27 cellular contexts compared by ENCODE assay signal in genomic region chr3:65401359-65401810, GRCh38.
DNase-seq lines count a peak whose midpoint lies in the region; ATAC-seq, FAIRE-seq and TF ChIP-seq lines count a peak whose summit lies in the region.
"Had no signal": no experiment of that assay in that cellular context is flagged by ENCODE, and none has a peak within 500 bp of the region (broad histone marks: within the 10 kb centered on the region; RNA-seq: fewer than 3 reads in every experiment).

No MANE protein-coding gene starts in this region.

- DNase-seq in H1 (ENCODE audit: low read depth in 1 of 2, low spot score in 2 of 2) (peak in 1 of 2 experiments; percentile 51), medulla oblongata (ENCODE audit: extremely low spot score) (peak; percentile 38), sciatic nerve (ENCODE audit: low spot score) (no peak), pons (ENCODE audit: low spot score) (no peak), DMS79 (lab: John Stamatoyannopoulos, UW) (no peak)
- no peak for DNase-seq in effector memory CD8-positive, alpha-beta T cell
- no peak for DNase-seq in stimulated activated CD4-positive, alpha-beta T cell treated with anti-CD3 and anti-CD28 coated beads, Interleukin-2, amount 100 ng/mL, for 48 hours
- DNase-seq: activated CD8-positive, alpha-beta T cell treated with anti-CD3 and anti-CD28 coated beads, Interleukin-2, amount 10 ng/mL, durations not matched to agents 7 days and 5 days; activated T-cell treated with anti-CD3 and anti-CD28 coated beads, Interleukin-2, amount 50 U/mL, for 72 hours; cortex of kidney; immature natural killer cell; KG1; left ventricle myocardium superior; NCI-H1694 treated with DMSO at 0.1 percent for 48 hours; NCI-H226; SJCRH30; small intestine; stimulated activated CD4-positive, alpha-beta T cell treated with anti-CD3 and anti-CD28 coated beads, Interleukin-4, amount 100 ng/mL, for 24 hours; T-helper 17 cell; WERI-Rb-1 had no signal

- peak; percentile 56 for ATAC-seq in sciatic nerve
- no peak for ATAC-seq in effector memory CD8-positive, alpha-beta T cell (replicated peaks)
- ATAC-seq: activated CD8-positive, alpha-beta T cell treated with anti-CD3 and anti-CD28 coated beads, Interleukin-2, amount 10 ng/mL, durations not matched to agents 7 days and 5 days; activated T-cell treated with anti-CD3 and anti-CD28 coated beads, Interleukin-2, amount 50 U/mL, for 72 hours; left ventricle myocardium superior; T-helper 17 cell had no signal

- H3K27me3 ChIP-seq in HUES6 (ENCODE audit: control insufficient read depth, insufficient read depth, low read length), result no peaks in the 10 kb centered on the region
- no peaks in the 10 kb centered on the region for H3K27me3 ChIP-seq in H1 (replicated peaks in 1 of 4; ENCODE audit: control insufficient read depth in 3 of 4, extremely low read depth in 1 of 4, insufficient read depth in 3 of 4, low read length in 3 of 4)
- H3K27me3 ChIP-seq: SJCRH30 had no signal

- POLR2A ChIA-PET in H1 (lab: Charles Lee; ENCODE audit: partially characterized antibody), result interaction anchor here (0.6 to 1.3 kb wide), 5 partner anchors 9 to 241 kb away, joined by 3 to 5 read pairs (median 3); no protein-coding TSS in a partner anchor

- H2AFZ ChIP-seq in H1 (ENCODE audit: low read length), result no peak overlapping the region
- H2AFZ ChIP-seq: parathyroid adenoma had no signal

- H3K4ac ChIP-seq in H1 (replicated peaks; ENCODE audit: insufficient read length, low read depth, low read length), result no peak overlapping the region

- no peak overlapping the region for H3K23ac ChIP-seq in H1 (ENCODE audit: insufficient read length)

- CTCF ChIA-PET in H1 (lab: Charles Lee; ENCODE audit: partially characterized antibody), result interaction anchor here (0.5 to 2.2 kb wide), 6 partner anchors 12 to 66 kb away, joined by 3 to 9 read pairs (median 4); no protein-coding TSS in a partner anchor

- no peak overlapping the region for H3K14ac ChIP-seq in H1 (ENCODE audit: insufficient read length)

- no peak for TF ChIP-seq EP300 in H1 (IDR thresholded peaks at IDR 0.05; ENCODE audit: borderline replicate concordance in 1 of 2, low read depth in 2 of 2, low read length in 2 of 2)

- H3K9me3 ChIP-seq in HUES6 (ENCODE audit: control insufficient read depth, insufficient read depth, low read depth, low read length), result no peaks in the 10 kb centered on the region
- no peaks in the 10 kb centered on the region for H3K9me3 ChIP-seq in H1 (ENCODE audit: insufficient read depth in 2 of 2, low read depth in 1 of 2, low read length in 1 of 2)
- H3K9me3 ChIP-seq: SJCRH30 had no signal

- no peaks in the 10 kb centered on the region for H4K20me1 ChIP-seq in H1 (replicated peaks in 1 of 2; ENCODE audit: control insufficient read depth in 1 of 2, insufficient read depth in 2 of 2, low read length in 2 of 2)

- H3K4me3 Mint-ChIP-seq in effector memory CD8-positive, alpha-beta T cell, result no peak overlapping the region
- H3K4me3 Mint-ChIP-seq: activated CD8-positive, alpha-beta T cell treated with anti-CD3 and anti-CD28 coated beads, Interleukin-2, amount 10 ng/mL, durations not matched to agents 7 days and 5 days; activated naive CD4-positive, alpha-beta T cell treated with anti-CD3 and anti-CD28 coated beads, Interleukin-2, amount 50 U/mL, for 24 hours; activated T-cell treated with anti-CD3 and anti-CD28 coated beads, Interleukin-2, amount 50 U/mL, for 72 hours; immature natural killer cell; T-helper 17 cell had no signal

- TF ChIP-seq RAD21 in H1 (IDR thresholded peaks at IDR 0.05 in 1 of 2, conservative IDR thresholded peaks at IDR 0.05 in 1 of 2; ENCODE audit: low read depth in 2 of 2, low read length in 2 of 2), result no peak

- H2BK20ac ChIP-seq in H1 (ENCODE audit: low read length), result no peak overlapping the region

- no peaks in the 10 kb centered on the region for H3K27me3 Mint-ChIP-seq in effector memory CD8-positive, alpha-beta T cell
- H3K27me3 Mint-ChIP-seq: activated naive CD4-positive, alpha-beta T cell treated with anti-CD3 and anti-CD28 coated beads, Interleukin-2, amount 50 U/mL, for 24 hours; T-helper 17 cell had no signal

- TF ChIP-seq POLR2A in H1 (IDR thresholded peaks at IDR 0.05; ENCODE audit: control extremely low read depth in 1 of 2, low read depth in 2 of 2, low read length in 2 of 2), result no peak

- H3K56ac ChIP-seq in H1 (replicated peaks; ENCODE audit: insufficient read length, low read depth, low read length), result no peak overlapping the region

- H3K23me2 ChIP-seq in H1 (ENCODE audit: low read depth, low read length), result 0 out of 2 replicates have a peak, but pooled peaks cover 3% of the 10 kb centered on the region

- H3K79me2 ChIP-seq in H1 (ENCODE audit: control insufficient read depth in 1 of 2, insufficient read depth in 2 of 2, low read length in 2 of 2), result peaks cover 0 to 5% of the 10 kb centered on the region in 2 experiments; a peak in 2 of 4 replicates
- H3K79me2 ChIP-seq: parathyroid adenoma had no signal

- H3K79me1 ChIP-seq in H1 (ENCODE audit: low read depth, low read length), result no peaks in the 10 kb centered on the region

- no peaks in the 10 kb centered on the region for H3K36me3 Mint-ChIP-seq in effector memory CD8-positive, alpha-beta T cell (ENCODE audit: insufficient read depth)
- H3K36me3 Mint-ChIP-seq: activated naive CD4-positive, alpha-beta T cell treated with anti-CD3 and anti-CD28 coated beads, Interleukin-2, amount 50 U/mL, for 24 hours; immature natural killer cell had no signal

- H3K4me1 ChIP-seq in HUES6 (ENCODE audit: control insufficient read depth, insufficient read depth, low read length), result peaks cover 39% of the 10 kb centered on the region
- H3K4me1 ChIP-seq in H1 (replicated peaks in 1 of 4; ENCODE audit: control insufficient read depth in 3 of 4, insufficient read depth in 4 of 4, low read length in 3 of 4), result peaks cover 23 to 29% (median 27%) of the 10 kb centered on the region in 4 experiments
- H3K4me1 ChIP-seq: parathyroid adenoma, SJCRH30 had no signal

- H2BK12ac ChIP-seq in H1 (ENCODE audit: low read depth, low read length), result peak overlapping the region; percentile 88

- peak overlapping the region; percentile 53; the same call in 1 of the 2 replicates for H3K18ac ChIP-seq in H1 (ENCODE audit: extremely low read depth, low read length)

- H3K36me3 ChIP-seq in HUES6 (ENCODE audit: control insufficient read depth, insufficient read depth, low read length) (0 out of 2 replicates have a peak, but pooled peaks cover 2% of the 10 kb centered on the region), H1 (ENCODE audit: control insufficient read depth in 2 of 4, insufficient read depth in 4 of 4, low read length in 3 of 4) (no peaks in the 10 kb centered on the region)
- H3K36me3 ChIP-seq: SJCRH30, WERI-Rb-1 had no signal

- FAIRE-seq in H1 (lab: Jason Lieb, UNC), result peak; percentile 93
- FAIRE-seq: frontal cortex, GM12892, small intestine, urothelium cell line had no signal

- H2BK120ac ChIP-seq in H1 (replicated peaks; ENCODE audit: low read depth, low read length), result no peak overlapping the region

- H3K4me2 ChIP-seq in H1 (ENCODE audit: insufficient read depth in 1 of 2, low read depth in 2 of 2, low read length in 2 of 2), result peak overlapping the region; percentile 75

- no peak overlapping the region for H4K8ac ChIP-seq in H1 (ENCODE audit: extremely low read depth, insufficient read depth, low read length)

- no peak for TF ChIP-seq CTCF in H1 (IDR thresholded peaks at IDR 0.05; ENCODE audit: control extremely low read depth in 1 of 3, insufficient read depth in 1 of 3, low read depth in 1 of 3, low read length in 3 of 3)

- no peak overlapping the region; the same call in 1 of the 2 replicates for H2BK5ac ChIP-seq in H1 (ENCODE audit: low read depth, low read length)

- H3K9me3 Mint-ChIP-seq in effector memory CD8-positive, alpha-beta T cell, result peaks cover 0 to 5% of the 10 kb centered on the region in 2 donors

- no peak overlapping the region for H4K91ac ChIP-seq in H1 (replicated peaks; ENCODE audit: insufficient read length, low read length)

- H3K9ac ChIP-seq in HUES6 (ENCODE audit: low read length) (no peak overlapping the region), H1 (replicated peaks in 1 of 4; ENCODE audit: extremely low read depth in 1 of 4, low read depth in 3 of 4, low read length in 3 of 4) (no peak overlapping the region)
- H3K9ac ChIP-seq: parathyroid adenoma had no signal

- no peak overlapping the region for H2BK15ac ChIP-seq in H1 (ENCODE audit: low read length)

- H3K27ac Mint-ChIP-seq in effector memory CD8-positive, alpha-beta T cell, result no peak overlapping the region
- H3K27ac Mint-ChIP-seq: activated CD8-positive, alpha-beta T cell treated with anti-CD3 and anti-CD28 coated beads, Interleukin-2, amount 10 ng/mL, durations not matched to agents 7 days and 5 days; activated naive CD4-positive, alpha-beta T cell treated with anti-CD3 and anti-CD28 coated beads, Interleukin-2, amount 50 U/mL, for 24 hours; activated T-cell treated with anti-CD3 and anti-CD28 coated beads, Interleukin-2, amount 50 U/mL, for 72 hours; T-helper 17 cell had no signal

- peak overlapping the region; percentile 2 for H4K5ac ChIP-seq in H1 (ENCODE audit: insufficient read length, low read depth, low read length)

- 1% methylated on average over 5 of the region's 5 CpGs; no CpG with 5 or more reads in 1 of the 2 experiments for WGBS in H1 (ENCODE audit: extremely low coverage in 1 of 2, insufficient coverage in 1 of 2, insufficient read length in 1 of 2, insufficient replicate concordance in 2 of 2, low coverage in 1 of 2, low lambda C conversion rate in 2 of 2, missing lambda C conversion rate in 1 of 2), 2 experiments

- no peaks in the 10 kb centered on the region for H3K4me1 Mint-ChIP-seq in effector memory CD8-positive, alpha-beta T cell (ENCODE audit: low read depth in 2 of 2)
- H3K4me1 Mint-ChIP-seq: activated naive CD4-positive, alpha-beta T cell treated with anti-CD3 and anti-CD28 coated beads, Interleukin-2, amount 50 U/mL, for 24 hours; immature natural killer cell; T-helper 17 cell had no signal

- H3K27ac ChIP-seq in HUES6 (ENCODE audit: low read depth, low read length) (no peak overlapping the region), H1 (ENCODE audit: low read depth, low read length) (no peak overlapping the region)
- H3K27ac ChIP-seq: epithelial cell of prostate, SJCRH30, WERI-Rb-1 had no signal

- intact Hi-C loops in sciatic nerve (cut with DNase I), result no loop called here

- H2AK5ac ChIP-seq in H1 (ENCODE audit: low read depth, low read length), result no peak overlapping the region

- H3K4me3 ChIP-seq in HUES6 (ENCODE audit: low read depth, low read length), result peak overlapping the region; percentile 33
- H3K4me3 ChIP-seq in H1 (ENCODE audit: extremely low read depth in 1 of 4, insufficient read depth in 2 of 4, low read depth in 3 of 4, low read length in 4 of 4), result peak overlapping the region; percentile 1 to 53 (median 26); a peak in 6 of 8 replicates
- H3K4me3 ChIP-seq: SJCRH30 had no signal

TF ChIP-seq in H1, 55 proteins besides CTCF, POLR2A, EP300 and RAD21:
- no peak for TF ChIP-seq BRCA1 (IDR thresholded peaks at IDR 0.05; ENCODE audit: low read depth, low read length)
- TF ChIP-seq SIN3A (conservative IDR thresholded peaks at IDR 0.05 in 1 of 2, IDR thresholded peaks at IDR 0.05 in 1 of 2; ENCODE audit: low read depth in 1 of 2, low read length in 2 of 2), result peak; percentile 51 to 92; a peak in 3 of 4 replicates
- TF ChIP-seq SAP30 (IDR thresholded peaks at IDR 0.05; ENCODE audit: insufficient read depth, insufficient replicate concordance, low read length), result peak; percentile 63
TF ChIP-seq in H1: peak in this region for 2.
